Comparison of ENCODE assay signal across 1 cellular context in the genomic region with DNA sequence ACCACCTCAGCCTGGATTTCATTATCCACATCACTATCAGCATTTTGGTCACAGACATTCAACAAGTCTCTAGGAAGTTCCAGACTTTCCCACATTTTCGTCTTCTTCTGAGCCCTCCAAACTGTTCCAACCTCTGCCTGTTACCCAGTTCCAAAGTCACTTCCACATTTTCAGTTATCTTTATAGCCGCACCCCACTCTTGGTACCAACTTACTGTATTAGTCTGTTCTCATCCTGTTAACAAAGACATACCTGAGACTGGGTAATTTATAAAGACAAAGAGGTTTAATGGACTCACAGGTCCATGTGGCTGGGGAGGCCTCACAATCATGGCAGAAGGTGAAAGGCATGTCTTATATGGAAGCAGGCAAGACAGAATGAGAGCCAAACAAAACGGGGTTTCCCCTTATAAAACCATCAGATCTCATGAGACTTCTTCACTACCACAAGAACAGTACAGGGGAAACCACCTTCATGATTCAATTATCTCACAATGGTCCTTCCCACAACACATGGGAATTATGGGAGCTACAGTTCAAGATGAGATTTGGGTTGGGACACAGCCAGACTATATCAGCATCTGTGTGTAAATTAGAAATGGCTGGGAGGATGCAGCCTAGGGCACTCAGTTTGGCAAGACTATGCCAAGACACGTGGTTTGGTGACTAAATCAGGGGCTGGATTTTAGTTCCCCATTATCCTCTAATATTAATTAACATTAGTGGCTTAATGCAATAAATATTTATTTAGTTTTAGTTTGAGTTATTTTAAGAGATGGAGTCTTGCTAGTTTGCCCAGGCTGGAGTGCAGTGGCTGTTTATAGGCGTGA.
TF ChIP-seq lines count a peak whose summit lies in the region.

No MANE protein-coding gene starts in this region.

TF ChIP-seq in GM12878, 131 proteins besides CTCF, POLR2A, EP300 and RAD21 (continued from another document):
- TF ChIP-seq STAT1 (conservative IDR thresholded peaks at IDR 0.05) (no peak), MEF2B (IDR thresholded peaks at IDR 0.05; ENCODE audit: partially characterized antibody, poor library complexity, severe bottlenecking) (peak; percentile 56), SPI1 (IDR thresholded peaks at IDR 0.05; ENCODE audit: borderline replicate concordance, insufficient read depth, low read depth, low read length) (no peak)
